ENCODE assay signal across 8 cellular contexts in genomic region chr11:65476632-65477270, GRCh38. TPM values are rescaled to one million over a fixed set of nuclear protein-coding genes. Genes with fewer than 3 reads are reported as not detected.
DNase-seq lines count a peak whose midpoint lies in the region; ATAC-seq and TF ChIP-seq lines count a peak whose summit lies in the region.

No MANE protein-coding gene starts in this region.

- DNase-seq in activated B cell treated with CpG ODN at 0.5 μM for 24 hours: no peak
- DNase-seq in fibroblast of mammary gland (ENCODE audit: low read depth): peak; percentile 64
- peak; percentile 54 for DNase-seq in posterior vena cava (ENCODE audit: low spot score)
- no peak for DNase-seq in COLO668 (lab: John Stamatoyannopoulos, UW; ENCODE audit: unreplicated experiment)
- no peak for DNase-seq in NCI-H748 (lab: John Stamatoyannopoulos, UW; ENCODE audit: unreplicated experiment)
- no peak for DNase-seq in omental fat pad (ENCODE audit: low spot score)

- POLR2A ChIA-PET in activated B cell treated with CpG ODN at 0.5 μM for 24 hours (lab: Charles Lee): interaction anchor here (0.7 to 25.9 kb wide), 21 partner anchors 8 to 163 kb away, joined by 3 to 1949 read pairs (median 6); partner anchors contain the start of genes MALAT1, NEAT1 and SLC25A45

- peaks cover 4% of the 10 kb centered on the region for H3K36me3 Mint-ChIP-seq in activated B cell treated with CpG ODN at 0.5 μM for 24 hours (ENCODE audit: low read depth)

- ATAC-seq in GM18868 (IDR thresholded peaks at IDR 0.05; ENCODE audit: unreplicated experiment) (peak; percentile 15), HG03025 (IDR thresholded peaks at IDR 0.05; ENCODE audit: low FRiP score, unreplicated experiment) (peak; percentile 30), activated B cell treated with CpG ODN at 0.5 μM for 24 hours (ENCODE audit: low read depth) (peak; percentile 29), omental fat pad (ENCODE audit: low FRiP score) (no peak)

- peak overlapping the region; percentile 93 for H3K27ac Mint-ChIP-seq in activated B cell treated with CpG ODN at 0.5 μM for 24 hours

- no peaks in the 10 kb centered on the region for H3K27me3 Mint-ChIP-seq in activated B cell treated with CpG ODN at 0.5 μM for 24 hours

- intact Hi-C loops in activated B cell treated with CpG ODN at 0.5 μM for 24 hours (cut with micrococcal nuclease) (loop anchor here (1.0 to 2.0 kb wide), 4 partner anchors 12 to 94 kb away; partner anchors contain the start of gene SLC25A45), posterior vena cava (cut with DNase I) (no loop called here)

- H3K4me3 ChIP-seq in fibroblast of mammary gland (ENCODE audit: control insufficient read depth, low read depth, low read length): peak overlapping the region; percentile 73

- H3K4me1 Mint-ChIP-seq in activated B cell treated with CpG ODN at 0.5 μM for 24 hours: peaks cover 29% of the 10 kb centered on the region

- CTCF ChIA-PET in activated B cell treated with CpG ODN at 0.5 μM for 24 hours (lab: Charles Lee): interaction anchor here (0.9 to 1.5 kb wide), 3 partner anchors 34 to 61 kb away, joined by 3 to 5 read pairs (median 3); partner anchors contain the start of gene NEAT1

- TF ChIP-seq CTCF in activated B cell treated with CpG ODN at 0.5 μM for 24 hours (IDR thresholded peaks at IDR 0.05): no peak
- no peak for TF ChIP-seq CTCF in fibroblast of mammary gland (conservative IDR thresholded peaks at IDR 0.05; ENCODE audit: control insufficient read depth, insufficient read depth, low read depth, low read length)
- no peak for TF ChIP-seq CTCF in omental fat pad (IDR thresholded peaks at IDR 0.05)

- peak overlapping the region; percentile 96 for H3K4me3 Mint-ChIP-seq in activated B cell treated with CpG ODN at 0.5 μM for 24 hours

- H3K9me3 Mint-ChIP-seq in activated B cell treated with CpG ODN at 0.5 μM for 24 hours: no peaks in the 10 kb centered on the region

RNA-seq across cellular contexts. Expression of gene MALAT1, which starts 22.1 kb away (rescaled TPM):
- 12,540 and 18,961 TPM in 2 replicates for total RNA-seq in activated B cell treated with CpG ODN at 0.5 μM for 24 hours
- total RNA-seq in posterior vena cava: 1,000 to 10,000 TPM; 9,235 to 9,828 TPM
- over 10,000 TPM; 11,614 to 21,764 (median 16,063) TPM for total RNA-seq in omental fat pad

RNA-seq across cellular contexts. Expression of gene SCYL1, which starts 48.1 kb away (rescaled TPM):
- 70.0 and 75.7 TPM in 2 replicates for total RNA-seq in activated B cell treated with CpG ODN at 0.5 μM for 24 hours
- 10 to 100 TPM; 66.3 to 74.3 TPM for total RNA-seq in posterior vena cava
- 100 to 1,000 TPM in 1 of 4 donors, 10 to 100 TPM in 3; 75.4 to 105 (median 88.8) TPM for total RNA-seq in omental fat pad

RNA-seq across cellular contexts. Expression of gene NEAT1, which starts 54.2 kb away (rescaled TPM):
- 578 and 699 TPM in 2 replicates for total RNA-seq in activated B cell treated with CpG ODN at 0.5 μM for 24 hours
- 1,000 to 10,000 TPM in 1 of 2 donors, 100 to 1,000 TPM in 1; 742 to 1,004 TPM for total RNA-seq in posterior vena cava
- 1,000 to 10,000 TPM in 1 of 4 donors, 100 to 1,000 TPM in 3; 447 to 1,169 (median 678) TPM for total RNA-seq in omental fat pad

Comparison
In these comparisons a context has a peak if more than half of its experiments do, and no peak if none do; other contexts are left out.
1. DNase-seq: peak in fibroblast of mammary gland (single experiment) and posterior vena cava (single experiment); none in activated B cell treated with CpG ODN at 0.5 μM for 24 hours (single experiment), COLO668 (single experiment), NCI-H748 (single experiment) and omental fat pad (single experiment).